Comparison of ENCODE assay signal across 7 cellular contexts in the genomic region with DNA sequence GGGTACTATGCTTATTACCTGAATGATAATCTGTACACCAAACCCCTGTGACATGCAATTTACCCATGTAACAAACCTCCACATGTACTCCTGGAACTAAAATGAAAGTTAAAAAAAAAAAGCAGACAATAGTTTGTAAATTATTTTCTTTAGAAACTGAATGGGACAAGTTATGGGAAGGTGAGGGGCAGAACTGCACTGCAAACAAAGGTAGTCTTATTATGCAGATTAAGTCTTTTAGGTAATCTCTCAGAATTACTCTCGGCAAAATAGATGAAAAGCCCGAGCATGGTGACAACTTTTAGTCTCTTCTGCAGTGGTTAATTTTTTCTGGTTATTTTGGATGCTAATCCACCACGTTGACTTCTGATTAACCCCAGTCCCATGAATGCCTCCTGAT.
"Had no signal": no experiment of that assay in that cellular context is flagged by ENCODE, and none has a peak within 500 bp of the region (broad histone marks: within the 10 kb centered on the region; RNA-seq: fewer than 3 reads in every experiment).

No MANE protein-coding gene starts in this region.

- H3K9ac ChIP-seq: GM23248 had no signal

- H3K4me1 ChIP-seq: HAP-1 had no signal

- ATAC-seq: HCT116 had no signal

- H3K4me3 ChIP-seq: GM23248, HAP-1 had no signal

- H3K4me3 Mint-ChIP-seq: IgD-negative memory B cell had no signal

- DNase-seq: GM23248, GOT3, H7, KG1 had no signal

- H3K27ac ChIP-seq: GM23248 had no signal
